In the genomic region with DNA sequence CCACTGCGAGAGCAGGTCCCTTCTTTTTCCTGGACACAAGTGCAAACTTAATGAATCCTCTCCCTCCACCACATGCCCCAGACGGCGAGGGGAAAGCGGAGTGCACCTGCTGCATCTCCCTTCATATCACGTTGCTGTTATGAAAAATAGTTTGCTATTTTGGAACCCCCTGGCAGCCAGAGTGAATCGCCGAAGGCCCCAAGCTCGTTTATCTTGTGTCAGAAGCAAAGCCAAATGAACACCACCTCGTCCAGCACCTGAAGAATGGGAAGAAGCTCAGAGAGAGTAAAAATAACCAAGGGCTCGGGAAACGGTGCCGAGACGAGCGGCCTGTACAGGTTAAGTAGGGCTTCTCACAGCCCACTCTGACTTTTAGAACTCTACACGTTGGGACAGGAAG, we compare ENCODE assay signal across 33 cellular contexts.
"Had no signal": no experiment of that assay in that cellular context is flagged by ENCODE, and none has a peak within 500 bp of the region (broad histone marks: within the 10 kb centered on the region; RNA-seq: fewer than 3 reads in every experiment).

No MANE protein-coding gene starts in this region.

- H3K9me3 Mint-ChIP-seq: natural killer cell treated with Interleukin-12 subunit alpha and Interleukin-12 subunit beta and Interleukin-15 and Interleukin-18, amount 100 ng/mL, for 72 hours; neural crest cell; stimulated activated memory B cell treated with anti-CD40 and anti-IgM and Interleukin-4, amounts not matched to agents 10 μg/mL and 1 μg/mL and 100 μg/mL, for 72 hours; stimulated activated naive CD8-positive, alpha-beta T cell treated with anti-CD3 and anti-CD28 coated beads, Interleukin-15, amount 100 ng/mL, for 72 hours; type B pancreatic cell had no signal

- H3K4me1 ChIP-seq: parathyroid adenoma, prostate gland, right lobe of liver, sigmoid colon, spleen, suprapubic skin, testis, tibial artery, transverse colon, vagina had no signal

- H3K79me2 ChIP-seq: parathyroid adenoma had no signal

- ATAC-seq: naive thymus-derived CD4-positive, alpha-beta T cell; natural killer cell treated with Interleukin-12 subunit alpha and Interleukin-12 subunit beta and Interleukin-15 and Interleukin-18, amount 100 ng/mL, for 72 hours; right cardiac atrium; right lobe of liver; stimulated activated memory B cell treated with anti-CD40 and anti-IgM and Interleukin-4, amounts not matched to agents 10 μg/mL and 1 μg/mL and 100 μg/mL, for 72 hours; stimulated activated naive CD8-positive, alpha-beta T cell treated with anti-CD3 and anti-CD28 coated beads, Interleukin-15, amount 100 ng/mL, for 72 hours; stimulated activated naive CD8-positive, alpha-beta T cell treated with anti-CD3 and anti-CD28 coated beads, Interleukin-15, Interleukin-2, amounts not matched to agents 100 U/mL and 50 U/mL, for 24 hours had no signal

- H3K9ac ChIP-seq: parathyroid adenoma had no signal

- H3K4me3 ChIP-seq: ovary, prostate gland, right lobe of liver, sigmoid colon, skin epidermis, smooth muscle cell, spleen, suprapubic skin, testis, tibial artery, transverse colon, vagina had no signal

- H3K36me3 ChIP-seq: neutrophil, ovary, prostate gland, right lobe of liver, sigmoid colon, spleen, suprapubic skin, tibial artery, transverse colon, vagina had no signal

- H3K36me3 Mint-ChIP-seq: naive thymus-derived CD4-positive, alpha-beta T cell; natural killer cell treated with Interleukin-12 subunit alpha and Interleukin-12 subunit beta and Interleukin-15 and Interleukin-18, amount 100 ng/mL, for 72 hours; stimulated activated memory B cell treated with anti-CD40 and anti-IgM and Interleukin-4, amounts not matched to agents 10 μg/mL and 1 μg/mL and 100 μg/mL, for 72 hours; type B pancreatic cell had no signal

- H3K4me2 ChIP-seq: smooth muscle cell had no signal

- H3K27ac Mint-ChIP-seq: natural killer cell treated with Interleukin-12 subunit alpha and Interleukin-12 subunit beta and Interleukin-15 and Interleukin-18, amount 100 ng/mL, for 72 hours; stimulated activated memory B cell treated with anti-CD40 and anti-IgM and Interleukin-4, amounts not matched to agents 10 μg/mL and 1 μg/mL and 100 μg/mL, for 72 hours; type B pancreatic cell had no signal

- H3K9me3 ChIP-seq: neutrophil, ovary, prostate gland, right lobe of liver, sigmoid colon, spleen, suprapubic skin, testis, tibial artery, transverse colon, vagina had no signal

- DNase-seq: naive thymus-derived CD4-positive, alpha-beta T cell; nephron progenitor cell; nucleus accumbens; ovary; posterior cingulate gyrus; right cardiac atrium; right lobe of liver; sigmoid colon; spleen; stimulated activated CD4-positive, alpha-beta T cell treated with anti-CD3 and anti-CD28 coated beads, Interleukin-12 subunit alpha, Interleukin-12 subunit beta, amount 100 ng/mL, for 4 hours; stimulated activated CD4-positive, alpha-beta T cell treated with anti-CD3 and anti-CD28 coated beads, Interleukin-1b, Interleukin-23, amount 100 ng/mL, for 48 hours; stimulated activated CD4-positive, alpha-beta T cell treated with anti-CD3 and anti-CD28 coated beads, Interleukin-4, amount 100 ng/mL, for 1 hour; stimulated activated CD4-positive, alpha-beta T cell treated with anti-CD3 and anti-CD28 coated beads, Interleukin-4, amount 100 ng/mL, for 4 hours; stimulated activated CD8-positive, alpha-beta memory T cell treated with anti-CD3 and anti-CD28 coated beads, Interleukin-4, amount 100 ng/mL, for 48 hours; stimulated activated naive CD4-positive, alpha-beta T cell; stimulated activated naive CD8-positive, alpha-beta T cell treated with anti-CD3 and anti-CD28 coated beads, Interleukin-15, amount 100 ng/mL, for 72 hours; stimulated activated naive CD8-positive, alpha-beta T cell treated with anti-CD3 and anti-CD28 coated beads, Interleukin-15, Interleukin-2, amounts not matched to agents 100 U/mL and 50 U/mL, for 24 hours; substantia nigra; testis; tibial artery; transverse colon had no signal

- H3K27ac ChIP-seq: neutrophil, ovary, parathyroid adenoma, prostate gland, right lobe of liver, sigmoid colon, skin epidermis, spleen, suprapubic skin, testis, tibial artery, transverse colon, vagina had no signal

- H3K4me3 Mint-ChIP-seq: naive thymus-derived CD4-positive, alpha-beta T cell; natural killer cell treated with Interleukin-12 subunit alpha and Interleukin-12 subunit beta and Interleukin-15 and Interleukin-18, amount 100 ng/mL, for 72 hours; nephron progenitor cell; neural crest cell; stimulated activated memory B cell treated with anti-CD40 and anti-IgM and Interleukin-4, amounts not matched to agents 10 μg/mL and 1 μg/mL and 100 μg/mL, for 72 hours; stimulated activated naive CD8-positive, alpha-beta T cell treated with anti-CD3 and anti-CD28 coated beads, Interleukin-15, amount 100 ng/mL, for 72 hours; type B pancreatic cell had no signal

- H3K27me3 ChIP-seq: neutrophil, ovary, right lobe of liver, sigmoid colon, suprapubic skin, testis, tibial artery, transverse colon, vagina had no signal

- H2AFZ ChIP-seq: parathyroid adenoma had no signal

- H3K4me1 Mint-ChIP-seq: naive thymus-derived CD4-positive, alpha-beta T cell; stimulated activated memory B cell treated with anti-CD40 and anti-IgM and Interleukin-4, amounts not matched to agents 10 μg/mL and 1 μg/mL and 100 μg/mL, for 72 hours; stimulated activated naive CD8-positive, alpha-beta T cell treated with anti-CD3 and anti-CD28 coated beads, Interleukin-15, amount 100 ng/mL, for 72 hours had no signal

- FAIRE-seq: urothelium cell line had no signal
